ENCODE assay signal across 8 cellular contexts in genomic region chr12:96434107-96434506, GRCh38. TPM values are rescaled to one million over a fixed set of nuclear protein-coding genes. Genes with fewer than 3 reads are reported as not detected.
A peak's percentile ranks its signal among the peaks of the same experiment; 100 is the strongest.
DNase-seq lines count a peak whose midpoint lies in the region; ATAC-seq and TF ChIP-seq lines count a peak whose summit lies in the region.

No MANE protein-coding gene starts in this region.

- POLR2A ChIA-PET in naive thymus-derived CD4-positive, alpha-beta T cell (lab: Charles Lee): interaction anchor here (0.9 to 1.9 kb wide), 6 partner anchors 11 to 51 kb away, joined by 3 to 5 read pairs (median 4); no protein-coding TSS in a partner anchor

- peaks cover 24 to 52% (median 43%) of the 10 kb centered on the region in 7 donors for H3K4me1 Mint-ChIP-seq in naive thymus-derived CD4-positive, alpha-beta T cell

- H3K4me3 ChIP-seq in AG10803 (ENCODE audit: low read length): no peak overlapping the region
- no peak overlapping the region for H3K4me3 ChIP-seq in naive thymus-derived CD4-positive, alpha-beta T cell (ENCODE audit: low read length)
- H3K4me3 ChIP-seq in prostate gland: no peak overlapping the region
- no peak overlapping the region for H3K4me3 ChIP-seq in lower leg skin (ENCODE audit: low read depth, poor library complexity, severe bottlenecking)
- H3K4me3 ChIP-seq in ascending aorta: no peak overlapping the region

- H3K9me3 Mint-ChIP-seq in naive thymus-derived CD4-positive, alpha-beta T cell: peaks cover 0 to 6% (median 0%) of the 10 kb centered on the region in 11 donors

- 78% methylated on average over 6 of the region's 6 CpGs for WGBS in prostate gland
- WGBS in lower leg skin, 2 donors: 62 to 73% methylated on average over 6 of the region's 6 CpGs

- H3K9me3 ChIP-seq in naive thymus-derived CD4-positive, alpha-beta T cell (ENCODE audit: control insufficient read depth in 2 of 3, low read length in 3 of 3): no peaks in the 10 kb centered on the region
- H3K9me3 ChIP-seq in prostate gland (no peaks in the 10 kb centered on the region), ascending aorta (no peaks in the 10 kb centered on the region)

- no peaks in the 10 kb centered on the region for H3K36me3 ChIP-seq in naive thymus-derived CD4-positive, alpha-beta T cell (ENCODE audit: control insufficient read depth in 2 of 3, insufficient read depth in 3 of 3, low read length in 3 of 3)
- no peaks in the 10 kb centered on the region for H3K36me3 ChIP-seq in prostate gland
- H3K36me3 ChIP-seq in ascending aorta: no peaks in the 10 kb centered on the region

- CTCF ChIA-PET in naive thymus-derived CD4-positive, alpha-beta T cell (lab: Charles Lee): interaction anchor here (0.8 to 1.3 kb wide), 4 partner anchors 11 to 34 kb away, joined by 3 read pairs; partner anchors contain the start of gene CDK17

- peaks cover 15 to 20% of the 10 kb centered on the region in 2 donors for H3K4me1 ChIP-seq in naive thymus-derived CD4-positive, alpha-beta T cell (ENCODE audit: control insufficient read depth in 2 of 2, insufficient read depth in 2 of 2, low read length in 2 of 2)
- H3K4me1 ChIP-seq in prostate gland (replicated peaks): no peaks in the 10 kb centered on the region
- H3K4me1 ChIP-seq in ascending aorta: no peaks in the 10 kb centered on the region

- TF ChIP-seq CTCF in AG10803 (conservative IDR thresholded peaks at IDR 0.05; ENCODE audit: low read length): no peak
- TF ChIP-seq CTCF in prostate gland (IDR thresholded peaks at IDR 0.05): no peak
- TF ChIP-seq CTCF in lower leg skin (IDR thresholded peaks at IDR 0.05): no peak
- TF ChIP-seq CTCF in ascending aorta (IDR thresholded peaks at IDR 0.05): no peak

- no peaks in the 10 kb centered on the region for H3K27me3 Mint-ChIP-seq in naive thymus-derived CD4-positive, alpha-beta T cell

- peak; percentile 59 for ATAC-seq in GM21447 (IDR thresholded peaks at IDR 0.05; ENCODE audit: unreplicated experiment)
- peak; percentile 100 for ATAC-seq in naive thymus-derived CD4-positive, alpha-beta T cell

- DNase-seq in AG10803 (ENCODE audit: low read depth): peak; percentile 93
- peak; percentile 40 for DNase-seq in NCI-H226
- DNase-seq in activated T-helper 1 cell treated with Interleukin-2 at 50 U/mL for 16 hours (ENCODE audit: low read depth): peak; percentile 46
- peak; percentile 10 to 92 (median 88) for DNase-seq in naive thymus-derived CD4-positive, alpha-beta T cell
- DNase-seq in prostate gland (ENCODE audit: low spot score): no peak
- DNase-seq in lower leg skin (ENCODE audit: low spot score in 2 of 2): no peak
- no peak for DNase-seq in ascending aorta (ENCODE audit: low spot score in 2 of 2)

- peak overlapping the region; percentile 60 to 94 (median 84) for H3K27ac Mint-ChIP-seq in naive thymus-derived CD4-positive, alpha-beta T cell

- TF ChIP-seq POLR2A in prostate gland (IDR thresholded peaks at IDR 0.05) (no peak), lower leg skin (IDR thresholded peaks at IDR 0.05) (no peak)

- intact Hi-C loops in naive thymus-derived CD4-positive, alpha-beta T cell (cut with micrococcal nuclease): loop anchor here (1.0 to 2.0 kb wide), 7 partner anchors 11 to 239 kb away; partner anchors contain the start of gene CFAP54 (in 1 of the 2)
- intact Hi-C loops in prostate gland (cut with DNase I): no loop called here
- intact Hi-C loops in lower leg skin (cut with DNase I; ENCODE audit: low total_unique reads): no loop called here
- intact Hi-C loops in ascending aorta (cut with DNase I): no loop called here

- H3K27ac ChIP-seq in naive thymus-derived CD4-positive, alpha-beta T cell (ENCODE audit: low read depth, low read length): peak overlapping the region; percentile 81
- H3K27ac ChIP-seq in prostate gland: no peak overlapping the region
- H3K27ac ChIP-seq in ascending aorta: no peak overlapping the region

- no peaks in the 10 kb centered on the region for H3K27me3 ChIP-seq in naive thymus-derived CD4-positive, alpha-beta T cell (ENCODE audit: control insufficient read depth in 2 of 2, insufficient read depth in 2 of 2, low read length in 2 of 2)
- H3K27me3 ChIP-seq in prostate gland (replicated peaks; ENCODE audit: insufficient read depth) (no peaks in the 10 kb centered on the region), ascending aorta (no peaks in the 10 kb centered on the region)

- peak overlapping the region; percentile 10 to 81 (median 64) for H3K4me3 Mint-ChIP-seq in naive thymus-derived CD4-positive, alpha-beta T cell

- peaks cover 0 to 7% (median 0%) of the 10 kb centered on the region in 5 donors for H3K36me3 Mint-ChIP-seq in naive thymus-derived CD4-positive, alpha-beta T cell

RNA-seq across cellular contexts. Expression of gene CDK17, which starts 33.9 kb away (rescaled TPM):
- total RNA-seq in naive thymus-derived CD4-positive, alpha-beta T cell: 100 to 1,000 TPM in 2 of 5 experiments, 10 to 100 TPM in 3; 39.7 to 112 (median 67.9) TPM
- polyA plus RNA-seq in naive thymus-derived CD4-positive, alpha-beta T cell: 10 to 100 TPM; 30.0 to 50.8 TPM
- total RNA-seq in prostate gland (10 to 100 TPM; 34.7 to 79.5 TPM), lower leg skin (10 to 100 TPM; 27.3 to 41.9 (median 30.8) TPM), ascending aorta (49.7 TPM)

RNA-seq across cellular contexts. Expression of gene CFAP54, which starts 55.3 kb away (rescaled TPM):
- total RNA-seq in naive thymus-derived CD4-positive, alpha-beta T cell: under 1 TPM; 0.22 to 0.93 (median 0.30) TPM
- under 1 TPM in 1 of 2 donors, not detected in 1; 0.07 TPM for polyA plus RNA-seq in naive thymus-derived CD4-positive, alpha-beta T cell
- total RNA-seq in prostate gland: 1 to 10 TPM in 1 of 2 donors, under 1 TPM in 1; 0.68 to 2.3 TPM
- under 1 TPM in 2 of 4 donors, not detected in 2; 0.04 to 0.59 TPM for total RNA-seq in lower leg skin
- not detected for total RNA-seq in ascending aorta

Comparison
In these comparisons a context has a peak if more than half of its experiments do, and no peak if none do; other contexts are left out.
1. DNase-seq: peak in AG10803 (single experiment), NCI-H226 (single experiment), activated T-helper 1 cell treated with Interleukin-2 at 50 U/mL for 16 hours (single experiment) and naive thymus-derived CD4-positive, alpha-beta T cell (9 of 9); none in prostate gland (single experiment), lower leg skin (0 of 2) and ascending aorta (0 of 2).
2. intact Hi-C loops: an anchor here in naive thymus-derived CD4-positive, alpha-beta T cell (1.0 to 2.0 kb wide); none called in prostate gland, lower leg skin and ascending aorta.